ENCODE assay signal across 1 cellular context in the genomic region with DNA sequence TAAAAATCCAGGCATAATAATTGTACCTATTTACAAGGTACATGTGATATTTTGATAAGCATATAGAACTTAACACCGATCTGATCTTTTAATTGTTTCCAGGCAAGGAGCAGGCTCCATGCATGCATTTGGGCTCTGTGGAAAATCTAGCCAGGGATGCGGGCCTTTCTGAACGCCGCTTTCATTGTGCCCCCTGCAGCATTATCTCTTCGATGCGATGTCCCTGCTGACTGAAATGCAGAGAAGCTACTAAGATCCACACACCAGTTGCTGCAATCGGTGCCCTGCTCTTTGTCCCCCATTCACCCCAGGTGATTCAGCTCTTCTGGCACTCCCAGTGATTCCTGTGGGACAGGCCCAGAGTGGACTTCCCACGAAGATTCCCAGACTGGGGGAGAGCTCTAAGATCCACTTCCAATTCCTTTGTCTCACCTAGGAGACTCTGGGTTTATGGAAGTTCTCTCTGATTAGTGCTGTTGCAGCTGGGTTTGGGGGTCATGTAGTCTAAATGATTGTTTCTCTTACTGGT.
A peak's percentile ranks its signal among the peaks of the same experiment; 100 is the strongest.
TF ChIP-seq lines count a peak whose summit lies in the region.

No MANE protein-coding gene starts in this region.

TF ChIP-seq in WTC11, 78 proteins besides CTCF, POLR2A, EP300 and RAD21:
- TF ChIP-seq, protein P1, sequence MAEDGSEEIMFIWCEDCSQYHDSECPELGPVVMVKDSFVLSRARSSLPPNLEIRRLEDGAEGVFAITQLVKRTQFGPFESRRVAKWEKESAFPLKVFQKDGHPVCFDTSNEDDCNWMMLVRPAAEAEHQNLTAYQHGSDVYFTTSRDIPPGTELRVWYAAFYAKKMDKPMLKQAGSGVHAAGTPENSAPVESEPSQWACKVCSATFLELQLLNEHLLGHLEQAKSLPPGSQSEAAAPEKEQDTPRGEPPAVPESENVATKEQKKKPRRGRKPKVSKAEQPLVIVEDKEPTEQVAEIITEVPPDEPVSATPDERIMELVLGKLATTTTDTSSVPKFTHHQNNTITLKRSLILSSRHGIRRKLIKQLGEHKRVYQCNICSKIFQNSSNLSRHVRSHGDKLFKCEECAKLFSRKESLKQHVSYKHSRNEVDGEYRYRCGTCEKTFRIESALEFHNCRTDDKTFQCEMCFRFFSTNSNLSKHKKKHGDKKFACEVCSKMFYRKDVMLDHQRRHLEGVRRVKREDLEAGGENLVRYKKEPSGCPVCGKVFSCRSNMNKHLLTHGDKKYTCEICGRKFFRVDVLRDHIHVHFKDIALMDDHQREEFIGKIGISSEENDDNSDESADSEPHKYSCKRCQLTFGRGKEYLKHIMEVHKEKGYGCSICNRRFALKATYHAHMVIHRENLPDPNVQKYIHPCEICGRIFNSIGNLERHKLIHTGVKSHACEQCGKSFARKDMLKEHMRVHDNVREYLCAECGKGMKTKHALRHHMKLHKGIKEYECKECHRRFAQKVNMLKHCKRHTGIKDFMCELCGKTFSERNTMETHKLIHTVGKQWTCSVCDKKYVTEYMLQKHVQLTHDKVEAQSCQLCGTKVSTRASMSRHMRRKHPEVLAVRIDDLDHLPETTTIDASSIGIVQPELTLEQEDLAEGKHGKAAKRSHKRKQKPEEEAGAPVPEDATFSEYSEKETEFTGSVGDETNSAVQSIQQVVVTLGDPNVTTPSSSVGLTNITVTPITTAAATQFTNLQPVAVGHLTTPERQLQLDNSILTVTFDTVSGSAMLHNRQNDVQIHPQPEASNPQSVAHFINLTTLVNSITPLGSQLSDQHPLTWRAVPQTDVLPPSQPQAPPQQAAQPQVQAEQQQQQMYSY (CRISPR knock-in tag; IDR thresholded peaks at IDR 0.05) = peak; percentile 82
- no peak for TF ChIP-seq OVOL2 (CRISPR knock-in tag; IDR thresholded peaks at IDR 0.05; ENCODE audit: borderline replicate concordance)
